19 cellular contexts compared by ENCODE assay signal in genomic region chr9:120726484-120726883, GRCh38. TPM values are rescaled to one million over a fixed set of nuclear protein-coding genes. Genes with fewer than 3 reads are reported as not detected.
DNase-seq lines count a peak whose midpoint lies in the region; ATAC-seq and TF ChIP-seq lines count a peak whose summit lies in the region.
"Had no signal": no experiment of that assay in that cellular context is flagged by ENCODE, and none has a peak within 500 bp of the region (broad histone marks: within the 10 kb centered on the region; RNA-seq: fewer than 3 reads in every experiment).

No MANE protein-coding gene starts in this region.

- H3K79me2 ChIP-seq in osteoblast (ENCODE audit: insufficient read depth, low read length), result no peaks in the 10 kb centered on the region

- peaks cover 18% of the 10 kb centered on the region for H3K4me1 Mint-ChIP-seq in activated CD4-positive, alpha-beta T cell treated with anti-CD3 and anti-CD28 coated beads, Interleukin-2, amount 10 ng/mL, durations not matched to agents 7 days and 5 days
- H3K4me1 Mint-ChIP-seq in Caco-2 (ENCODE audit: low read depth, unreplicated experiment), result no peaks in the 10 kb centered on the region
- peaks cover 5% of the 10 kb centered on the region for H3K4me1 Mint-ChIP-seq in activated T-helper 17 cell treated with anti-CD3 and anti-CD28 coated beads, Interleukin-2, amount 50 U/mL, for 72 hours

- intact Hi-C loops in Caco-2 (cut with micrococcal nuclease; ENCODE audit: unreplicated experiment), result no loop called here

- H3K4me3 ChIP-seq in Caco-2 (ENCODE audit: low read depth, low read length) (no peak overlapping the region), osteoblast (ENCODE audit: insufficient read depth, low read length) (no peak overlapping the region)
- H3K4me3 ChIP-seq: GM23248, HAP-1 had no signal

- H3K27ac Mint-ChIP-seq in activated CD4-positive, alpha-beta T cell treated with anti-CD3 and anti-CD28 coated beads, Interleukin-2, amount 10 ng/mL, durations not matched to agents 7 days and 5 days, result peak overlapping the region; percentile 33
- peak overlapping the region; percentile 14 for H3K27ac Mint-ChIP-seq in Caco-2 (ENCODE audit: unreplicated experiment)
- no peak overlapping the region for H3K27ac Mint-ChIP-seq in activated T-helper 17 cell treated with anti-CD3 and anti-CD28 coated beads, Interleukin-2, amount 50 U/mL, for 72 hours
- H3K27ac Mint-ChIP-seq: B cell, IgD-negative memory B cell had no signal

- no peaks in the 10 kb centered on the region for H3K9me3 Mint-ChIP-seq in activated CD4-positive, alpha-beta T cell treated with anti-CD3 and anti-CD28 coated beads, Interleukin-2, amount 10 ng/mL, durations not matched to agents 7 days and 5 days
- H3K9me3 Mint-ChIP-seq in Caco-2 (ENCODE audit: unreplicated experiment), result no peaks in the 10 kb centered on the region
- no peaks in the 10 kb centered on the region for H3K9me3 Mint-ChIP-seq in activated T-helper 17 cell treated with anti-CD3 and anti-CD28 coated beads, Interleukin-2, amount 50 U/mL, for 72 hours
- H3K9me3 Mint-ChIP-seq: IgD-negative memory B cell had no signal

- no peak overlapping the region for H3K4me2 ChIP-seq in osteoblast (ENCODE audit: insufficient read depth, low read length)

- H3K36me3 Mint-ChIP-seq in activated CD4-positive, alpha-beta T cell treated with anti-CD3 and anti-CD28 coated beads, Interleukin-2, amount 10 ng/mL, durations not matched to agents 7 days and 5 days (ENCODE audit: low read depth), result no peaks in the 10 kb centered on the region
- H3K36me3 Mint-ChIP-seq in Caco-2 (ENCODE audit: insufficient read depth, unreplicated experiment), result no peaks in the 10 kb centered on the region
- H3K36me3 Mint-ChIP-seq in activated T-helper 17 cell treated with anti-CD3 and anti-CD28 coated beads, Interleukin-2, amount 50 U/mL, for 72 hours (ENCODE audit: low read depth), result no peaks in the 10 kb centered on the region
- H3K36me3 Mint-ChIP-seq: IgD-negative memory B cell had no signal

- ATAC-seq in GM18870 (IDR thresholded peaks at IDR 0.05; ENCODE audit: unreplicated experiment), result peak; percentile 62
- peak; percentile 50 for ATAC-seq in activated T-helper 17 cell treated with anti-CD3 and anti-CD28 coated beads, Interleukin-2, amount 50 U/mL, for 72 hours (replicated peaks)
- ATAC-seq: Right ventricle myocardium inferior had no signal

- H3K4me3 Mint-ChIP-seq in activated CD4-positive, alpha-beta T cell treated with anti-CD3 and anti-CD28 coated beads, Interleukin-2, amount 10 ng/mL, durations not matched to agents 7 days and 5 days, result no peak overlapping the region
- H3K4me3 Mint-ChIP-seq in Caco-2 (ENCODE audit: unreplicated experiment), result no peak overlapping the region
- H3K4me3 Mint-ChIP-seq in activated T-helper 17 cell treated with anti-CD3 and anti-CD28 coated beads, Interleukin-2, amount 50 U/mL, for 72 hours, result no peak overlapping the region
- H3K4me3 Mint-ChIP-seq: B cell, IgD-negative memory B cell had no signal

- H3K36me3 ChIP-seq in Caco-2 (ENCODE audit: control insufficient read depth, insufficient read depth, low read length) (no peaks in the 10 kb centered on the region), osteoblast (ENCODE audit: insufficient read depth, low read length) (no peaks in the 10 kb centered on the region)
- H3K36me3 ChIP-seq: HAP-1 had no signal

- H3K4me1 ChIP-seq in Caco-2 (peaks cover 11% of the 10 kb centered on the region), osteoblast (ENCODE audit: insufficient read depth, low read length) (peaks cover 15% of the 10 kb centered on the region)
- H3K4me1 ChIP-seq: HAP-1 had no signal

- H3K27me3 ChIP-seq in Caco-2 (replicated peaks; ENCODE audit: control insufficient read depth, insufficient read depth, low read length) (no peaks in the 10 kb centered on the region), osteoblast (ENCODE audit: insufficient read depth, low read length) (peaks cover 6% of the 10 kb centered on the region)

- POLR2A ChIA-PET in activated CD4-positive, alpha-beta T cell treated with anti-CD3 and anti-CD28 coated beads, Interleukin-2, amount 10 ng/mL, durations not matched to agents 7 days and 5 days (lab: Charles Lee), result no interaction called here
- POLR2A ChIA-PET in Caco-2 (lab: Charles Lee), result no interaction called here

- no peaks in the 10 kb centered on the region for H3K27me3 Mint-ChIP-seq in activated CD4-positive, alpha-beta T cell treated with anti-CD3 and anti-CD28 coated beads, Interleukin-2, amount 10 ng/mL, durations not matched to agents 7 days and 5 days
- no peaks in the 10 kb centered on the region for H3K27me3 Mint-ChIP-seq in Caco-2 (ENCODE audit: insufficient read depth, unreplicated experiment)
- H3K27me3 Mint-ChIP-seq in activated T-helper 17 cell treated with anti-CD3 and anti-CD28 coated beads, Interleukin-2, amount 50 U/mL, for 72 hours, result no peaks in the 10 kb centered on the region
- H3K27me3 Mint-ChIP-seq: B cell, IgD-negative memory B cell had no signal

- H3K27ac ChIP-seq in osteoblast (ENCODE audit: low read depth, low read length), result no peak overlapping the region
- H3K27ac ChIP-seq: GM23248 had no signal

- TF ChIP-seq CTCF in Caco-2 (IDR thresholded peaks at IDR 0.05; ENCODE audit: insufficient read depth in 1 of 2, low read depth in 1 of 2, low read length in 1 of 2, severe bottlenecking in 1 of 2, unreplicated experiment in 1 of 2) (no peak), osteoblast (IDR thresholded peaks at IDR 0.05; ENCODE audit: extremely low read depth, low read depth, low read length) (no peak)

- no peaks in the 10 kb centered on the region for H4K20me1 ChIP-seq in osteoblast (ENCODE audit: insufficient read depth, low read length)

- no peak overlapping the region for H2AFZ ChIP-seq in osteoblast (ENCODE audit: low read length)
- H2AFZ ChIP-seq: GM23248 had no signal

- no peak for DNase-seq in activated CD4-positive, alpha-beta T cell treated with anti-CD3 and anti-CD28 coated beads, Interleukin-2, amount 10 ng/mL, durations not matched to agents 7 days and 5 days
- no peak for DNase-seq in activated CD4-positive, alpha-beta T cell treated with anti-CD3 and anti-CD28 coated beads, Interleukin-2, amount 50 U/mL, for 48 hours
- DNase-seq in Caco-2 (no peak), osteoblast (ENCODE audit: insufficient read length, low spot score, missing footprints) (no peak), NCI-H524 (lab: John Stamatoyannopoulos, UW) (no peak), iPS-NIHi7 (ENCODE audit: extremely low spot score) (no peak)
- DNase-seq: DMS 273 treated with DMSO at 0.1 percent for 48 hours, GM23248, MM.1S, NCI-H1105, NCI-H2081, NCI-H2171 treated with DMSO at 0.1 percent for 48 hours, NCI-H446 treated with DMSO at 0.1 percent for 48 hours had no signal

- BruUV-seq in Caco-2 (replicated peaks; lab: Mats Ljungman, UMichigan), result no TSS peak

- no peaks in the 10 kb centered on the region for H3K9me3 ChIP-seq in Caco-2
- no peaks in the 10 kb centered on the region for H3K9me3 ChIP-seq in osteoblast (ENCODE audit: low read depth, low read length)
- H3K9me3 ChIP-seq: HAP-1 had no signal

- CTCF ChIA-PET in activated CD4-positive, alpha-beta T cell treated with anti-CD3 and anti-CD28 coated beads, Interleukin-2, amount 10 ng/mL, durations not matched to agents 7 days and 5 days (lab: Charles Lee), result interaction anchor here (1.0 kb wide), 1 partner anchor 9 kb away, joined by 4 read pairs; no protein-coding TSS in a partner anchor
- CTCF ChIA-PET in Caco-2 (lab: Charles Lee), result no interaction called here

RNA-seq across cellular contexts. Expression of gene MEGF9, which starts 12.2 kb away (rescaled TPM):
- total RNA-seq in activated CD4-positive, alpha-beta T cell treated with anti-CD3 and anti-CD28 coated beads, Interleukin-2, amount 10 ng/mL, durations not matched to agents 7 days and 5 days, result 10 to 100 TPM in 1 of 2 experiments, 1 to 10 TPM in 1; 9.4 to 10.5 TPM
- total RNA-seq in Caco-2 (2022) (2.8 and 2.9 TPM in 2 replicates), osteoblast (10.9 and 11.8 TPM in 2 replicates)
- total RNA-seq in activated T-helper 17 cell treated with anti-CD3 and anti-CD28 coated beads, Interleukin-2, amount 50 U/mL, for 72 hours, result 1 to 10 TPM; 3.3 to 4.1 TPM
